Comparison of ENCODE assay signal across 16 cellular contexts in genomic region chr6:89910564-89911240, GRCh38. TPM values are rescaled to one million over a fixed set of nuclear protein-coding genes. Genes with fewer than 3 reads are reported as not detected.
DNase-seq lines count a peak whose midpoint lies in the region; ATAC-seq, FAIRE-seq and TF ChIP-seq lines count a peak whose summit lies in the region.
"Not testable (repeated sequence)": the region's sequence is repeated elsewhere in the genome, so short reads cannot be mapped to it uniquely, and the experiment has no call there.
"Had no signal": no experiment of that assay in that cellular context is flagged by ENCODE, and none has a peak within 500 bp of the region (broad histone marks: within the 10 kb centered on the region; RNA-seq: fewer than 3 reads in every experiment).

No MANE protein-coding gene starts in this region.

- not testable (repeated sequence) for H3K27ac ChIP-seq in astrocyte (ENCODE audit: low read depth, low read length)

- H3K79me2 ChIP-seq in Loucy (ENCODE audit: insufficient read depth, low read length); astrocyte (ENCODE audit: insufficient read depth, low read length): not testable (repeated sequence)

- peak overlapping the region; percentile 84; the same call in 1 of the 2 replicates for H2AFZ ChIP-seq in Loucy (ENCODE audit: low read length)
- H2AFZ ChIP-seq in astrocyte (ENCODE audit: low read depth, low read length), result not testable (repeated sequence)

- H3K4me1 Mint-ChIP-seq in T-helper 1 cell treated with Interleukin-12 subunit alpha and Interleukin-12 subunit beta and Interleukin-4 antibody, amounts not matched to agents 30 μg/mL and 1 μg/mL, for 36 hours (ENCODE audit: low read depth); astrocyte (ENCODE audit: low read depth, unreplicated experiment): not testable (repeated sequence)
- H3K4me1 Mint-ChIP-seq in natural killer cell, result peaks cover 10 to 11% of the 10 kb centered on the region in 2 donors

- H3K9me3 ChIP-seq in ES-I3 (ENCODE audit: control insufficient read depth, insufficient read depth, low read length); Loucy (ENCODE audit: insufficient read depth, low read depth, low read length); astrocyte (ENCODE audit: insufficient read depth, low read depth, low read length): not testable (repeated sequence)

- H3K36me3 ChIP-seq in ES-I3 (ENCODE audit: insufficient read depth, low read length); Loucy (ENCODE audit: insufficient read depth, low read length); astrocyte (ENCODE audit: insufficient read depth, low read length): not testable (repeated sequence)

- H3K27ac Mint-ChIP-seq in T-helper 1 cell treated with Interleukin-12 subunit alpha and Interleukin-12 subunit beta and Interleukin-4 antibody, amounts not matched to agents 30 μg/mL and 1 μg/mL, for 36 hours; astrocyte (ENCODE audit: unreplicated experiment); natural killer cell: not testable (repeated sequence)

- H3K9ac ChIP-seq in ES-I3 (ENCODE audit: low read depth, low read length) (peak overlapping the region; percentile 23; the same call in 1 of the 2 replicates), Loucy (ENCODE audit: low read depth, low read length, poor library complexity, severe bottlenecking) (peak overlapping the region; percentile 54)
- H3K9ac ChIP-seq in astrocyte (ENCODE audit: low read length), result not testable (repeated sequence)

- H3K4me3 ChIP-seq in Loucy (ENCODE audit: low read length, poor library complexity, severe bottlenecking), result peak overlapping the region; percentile 55
- H3K4me3 ChIP-seq in astrocyte (ENCODE audit: insufficient read depth, low read depth, low read length), result not testable (repeated sequence)

- H3K4me1 ChIP-seq in ES-I3 (ENCODE audit: insufficient read depth, low read length); astrocyte (ENCODE audit: insufficient read depth, low read length): not testable (repeated sequence)
- H3K4me1 ChIP-seq in Loucy (ENCODE audit: insufficient read depth, low read length, poor library complexity, severe bottlenecking), result peaks cover 11% of the 10 kb centered on the region

- H3K27me3 ChIP-seq in Loucy (ENCODE audit: insufficient read depth, low read length, poor library complexity, severe bottlenecking); astrocyte (ENCODE audit: insufficient read depth, low read length): not testable (repeated sequence)

- not testable (repeated sequence) for H3K9me2 ChIP-seq in Loucy (replicated peaks; ENCODE audit: low read depth, low read length)

- not testable (repeated sequence) for H4K20me1 ChIP-seq in Loucy (ENCODE audit: insufficient read depth, low read length, poor library complexity, severe bottlenecking); astrocyte (ENCODE audit: insufficient read depth, low read length)

- H3K9me3 Mint-ChIP-seq in T-helper 1 cell treated with Interleukin-12 subunit alpha and Interleukin-12 subunit beta and Interleukin-4 antibody, amounts not matched to agents 30 μg/mL and 1 μg/mL, for 36 hours; astrocyte (ENCODE audit: unreplicated experiment); natural killer cell: not testable (repeated sequence)

- not testable (repeated sequence) for FAIRE-seq in astrocyte (lab: Jason Lieb, UNC)

- not testable (repeated sequence) for DNase-seq in astrocyte (ENCODE audit: low read depth); natural killer cell
- peak; percentile 73 for DNase-seq in foreskin melanocyte

- peaks cover 14% of the 10 kb centered on the region for H3K27me3 Mint-ChIP-seq in T-helper 1 cell treated with Interleukin-12 subunit alpha and Interleukin-12 subunit beta and Interleukin-4 antibody, amounts not matched to agents 30 μg/mL and 1 μg/mL, for 36 hours (ENCODE audit: low read depth)
- not testable (repeated sequence) for H3K27me3 Mint-ChIP-seq in astrocyte (ENCODE audit: low read depth, unreplicated experiment)
- peaks cover 10 to 19% of the 10 kb centered on the region in 2 donors for H3K27me3 Mint-ChIP-seq in natural killer cell (ENCODE audit: low read depth in 2 of 2)

- H3K4me2 ChIP-seq in Loucy (ENCODE audit: low read depth, low read length, poor library complexity, severe bottlenecking), result peak overlapping the region; percentile 68
- peak overlapping the region; percentile 30 for H3K4me2 ChIP-seq in astrocyte (ENCODE audit: low read length)

- not testable (repeated sequence) for H3F3A ChIP-seq in Loucy (ENCODE audit: low read depth)

- not testable (repeated sequence) for TF ChIP-seq CTCF in Loucy (conservative IDR thresholded peaks at IDR 0.05; ENCODE audit: low read length); astrocyte (IDR thresholded peaks at IDR 0.05; ENCODE audit: insufficient read depth, low read depth, low read length); natural killer cell (IDR thresholded peaks at IDR 0.05)

- not testable (repeated sequence) for ATAC-seq in natural killer cell

- peak overlapping the region; percentile 25 for H3K4me3 Mint-ChIP-seq in T-helper 1 cell treated with Interleukin-12 subunit alpha and Interleukin-12 subunit beta and Interleukin-4 antibody, amounts not matched to agents 30 μg/mL and 1 μg/mL, for 36 hours
- H3K4me3 Mint-ChIP-seq in astrocyte (ENCODE audit: unreplicated experiment), result not testable (repeated sequence)
- H3K4me3 Mint-ChIP-seq in natural killer cell, result peak overlapping the region; percentile 18

- intact Hi-C loops in natural killer cell (cut with micrococcal nuclease), result not testable (repeated sequence)

- not testable (repeated sequence) for H3K36me3 Mint-ChIP-seq in T-helper 1 cell treated with Interleukin-12 subunit alpha and Interleukin-12 subunit beta and Interleukin-4 antibody, amounts not matched to agents 30 μg/mL and 1 μg/mL, for 36 hours (ENCODE audit: low read depth); astrocyte (ENCODE audit: low read depth, unreplicated experiment); natural killer cell

RNA-seq across cellular contexts. Expression of gene GJA10, which starts 16.4 kb away (rescaled TPM):
- not detected in 2 replicates for total RNA-seq in astrocyte
- not detected for total RNA-seq in natural killer cell
- total RNA-seq: A673, G401, HFFc6, HT1080, K562, LHCN-M2, PC-9, Right ventricle myocardium inferior, RPMI7951, SJCRH30 had no signal
